In genomic region chr2:177296047-177296446, GRCh38 we compare ENCODE assay signal across 8 cellular contexts. TPM values are rescaled to one million over a fixed set of nuclear protein-coding genes. Genes with fewer than 3 reads are reported as not detected.
DNase-seq lines count a peak whose midpoint lies in the region; ATAC-seq and TF ChIP-seq lines count a peak whose summit lies in the region.

No MANE protein-coding gene starts in this region.

- H3K9me2 ChIP-seq in HCT116 (ENCODE audit: insufficient read depth): no peaks in the 10 kb centered on the region

- no peak overlapping the region for H3K27ac ChIP-seq in HCT116 (ENCODE audit: low read depth, low read length)
- peak overlapping the region; percentile 63 to 67 for H3K27ac ChIP-seq in testis

- peaks cover 13 to 18% (median 15%) of the 10 kb centered on the region in 3 donors for H3K4me1 Mint-ChIP-seq in T-cell

- H3K36me3 Mint-ChIP-seq in T-cell: no peaks in the 10 kb centered on the region

- no peaks in the 10 kb centered on the region for H4K20me1 ChIP-seq in HCT116 (ENCODE audit: insufficient read depth)

- TF ChIP-seq POLR2A in HCT116 (IDR thresholded peaks at IDR 0.05; ENCODE audit: borderline replicate concordance, extremely low read depth, insufficient read depth, insufficient read length) (no peak), testis (IDR thresholded peaks at IDR 0.05) (no peak)

- CTCF ChIA-PET in HCT116 (lab: Charles Lee) (interaction anchor here (0.7 to 1.9 kb wide), 5 partner anchors 17 to 147 kb away, joined by 3 to 12 read pairs (median 5); partner anchors contain the start of gene NFE2L2), T-cell (lab: Charles Lee) (interaction anchor here (0.8 to 5.0 kb wide), 19 partner anchors 13 to 133 kb away, joined by 3 to 55 read pairs (median 4); partner anchors contain the start of gene NFE2L2 (in 1 of the 2))

- H3K27ac Mint-ChIP-seq in T-cell: no peak overlapping the region

- ATAC-seq in HCT116: peak; percentile 72
- peak; percentile 50 to 59 (median 58) for ATAC-seq in T-cell (replicated peaks in 1 of 4)
- ATAC-seq in HG02973 (IDR thresholded peaks at IDR 0.05; ENCODE audit: unreplicated experiment): no peak

- no TSS peak for BruUV-seq in HCT116 (replicated peaks; lab: Mats Ljungman, UMichigan)

- in situ Hi-C loops in HAP-1 (cut with MboI; ENCODE audit: low sequenced_read_pairs): no loop called here

- peak; percentile 58 for TF ChIP-seq RAD21 in HCT116 (IDR thresholded peaks at IDR 0.05; ENCODE audit: low read depth)

- H3K9ac ChIP-seq in HCT116 (ENCODE audit: low read length): no peak overlapping the region

- POLR2A ChIA-PET in HCT116 (lab: Charles Lee) (no interaction called here), T-cell (lab: Charles Lee) (interaction anchor here (0.6 to 1.6 kb wide), 4 partner anchors 11 to 84 kb away, joined by 3 to 10 read pairs (median 3); partner anchors contain the start of gene NFE2L2 (in 1 of the 2))

- H3K27me3 ChIP-seq in HCT116 (ENCODE audit: insufficient read depth, low read length): no peaks in the 10 kb centered on the region
- no peaks in the 10 kb centered on the region for H3K27me3 ChIP-seq in testis
- H3K27me3 ChIP-seq in HAP-1 (ENCODE audit: low read depth): no peaks in the 10 kb centered on the region

- 27 to 46% methylated on average over 3 of the region's 3 CpGs for WGBS in testis, 2 donors

- H3K4me2 ChIP-seq in HCT116 (ENCODE audit: low read length): no peak overlapping the region

- peak; percentile 10 to 58 (median 37); a peak in 3 of 6 replicates for TF ChIP-seq CTCF in HCT116 (IDR thresholded peaks at IDR 0.05 in 2 of 3, conservative IDR thresholded peaks at IDR 0.05 in 1 of 3; ENCODE audit: borderline replicate concordance in 1 of 3, insufficient read depth in 1 of 3, low read depth in 2 of 3, low read length in 2 of 3)
- TF ChIP-seq CTCF in testis (IDR thresholded peaks at IDR 0.05): peak; percentile 18 to 48 (median 39)

- H3K4me3 ChIP-seq in HCT116 (replicated peaks in 1 of 2; ENCODE audit: low read depth in 1 of 2, low read length in 2 of 2): no peak overlapping the region
- H3K4me3 ChIP-seq in testis: no peak overlapping the region
- no peak overlapping the region for H3K4me3 ChIP-seq in HAP-1

- H3K79me2 ChIP-seq in HCT116 (ENCODE audit: insufficient read depth, low read length): no peaks in the 10 kb centered on the region

- H2AFZ ChIP-seq in HCT116 (ENCODE audit: low read depth, low read length, poor library complexity, severe bottlenecking): no peak overlapping the region

- DNase-seq in COLO829 (ENCODE audit: low spot score): peak; percentile 62
- peak; percentile 13 for DNase-seq in HCT116 (ENCODE audit: low read depth, low spot score)
- DNase-seq in T-cell: no peak
- DNase-seq in globus pallidus (ENCODE audit: low spot score): peak; percentile 35
- no peak for DNase-seq in testis
- DNase-seq in NCI-H226: no peak
- DNase-seq in HAP-1 (ENCODE audit: low spot score in 2 of 2): no peak

- no peaks in the 10 kb centered on the region for H3K27me3 Mint-ChIP-seq in T-cell

- RAD21 ChIA-PET in HCT116 (lab: Charles Lee; ENCODE audit: low non-redundant PET in 1 of 2, low total read pairs in 2 of 2, uncharacterized antibody in 2 of 2, unreplicated experiment in 2 of 2): no interaction called here

- H3K4me1 ChIP-seq in HCT116 (ENCODE audit: control insufficient read depth in 1 of 2, insufficient read depth in 2 of 2, low read length in 2 of 2) (no peaks in the 10 kb centered on the region), testis (peaks cover 9% of the 10 kb centered on the region), HAP-1 (peaks cover 24% of the 10 kb centered on the region)

- no peak overlapping the region for H3K4me3 Mint-ChIP-seq in T-cell

- H3K36me3 ChIP-seq in HCT116 (ENCODE audit: control insufficient read depth in 1 of 2, insufficient read depth in 2 of 2, low read length in 2 of 2) (no peaks in the 10 kb centered on the region), testis (ENCODE audit: low read depth, missing control alignments) (no peaks in the 10 kb centered on the region), HAP-1 (replicated peaks) (no peaks in the 10 kb centered on the region)

- H3K9me3 ChIP-seq in HCT116 (ENCODE audit: control insufficient read depth in 1 of 2, insufficient read depth in 1 of 2, low read depth in 1 of 2, low read length in 2 of 2) (no peaks in the 10 kb centered on the region), testis (no peaks in the 10 kb centered on the region), HAP-1 (no peaks in the 10 kb centered on the region)

- no peaks in the 10 kb centered on the region for H3K9me3 Mint-ChIP-seq in T-cell

- intact Hi-C loops in HCT116 (cut with micrococcal nuclease): no loop called here
- intact Hi-C loops in testis (cut with DNase I; ENCODE audit: low total_unique reads): no loop called here

TF ChIP-seq in HCT116, 20 proteins besides CTCF, POLR2A, EP300 and RAD21:
- TF ChIP-seq ELF1 (IDR thresholded peaks at IDR 0.05; ENCODE audit: borderline replicate concordance, low read depth) (no peak), TCF7L2 (IDR thresholded peaks at IDR 0.05; ENCODE audit: borderline replicate concordance, extremely low read depth, insufficient read depth, insufficient read length) (no peak), ZFX (IDR thresholded peaks at IDR 0.05) (no peak)

RNA-seq across cellular contexts. Expression of gene NFE2L2, which starts 31.5 kb away (rescaled TPM):
- total RNA-seq in HCT116 (2021; ENCODE audit: unreplicated experiment) (106 TPM), T-cell (10 to 100 TPM; 54.3 to 77.0 (median 73.8) TPM), testis (100 to 1,000 TPM; 126 to 132 TPM)
- 66.5 and 78.3 TPM in 2 replicates for polyA plus RNA-seq in HCT116 (2012)
- polyA plus RNA-seq in testis (ENCODE audit: insufficient read depth, low read depth, low replicate concordance): 72.7 TPM

Comparison
In these comparisons a context has a peak if more than half of its experiments do, and no peak if none do; other contexts are left out.
1. DNase-seq: peak in COLO829 (single experiment), HCT116 (single experiment) and globus pallidus (single experiment); none in T-cell (0 of 34), testis (single experiment), NCI-H226 (single experiment) and HAP-1 (0 of 2).